In the genomic region with DNA sequence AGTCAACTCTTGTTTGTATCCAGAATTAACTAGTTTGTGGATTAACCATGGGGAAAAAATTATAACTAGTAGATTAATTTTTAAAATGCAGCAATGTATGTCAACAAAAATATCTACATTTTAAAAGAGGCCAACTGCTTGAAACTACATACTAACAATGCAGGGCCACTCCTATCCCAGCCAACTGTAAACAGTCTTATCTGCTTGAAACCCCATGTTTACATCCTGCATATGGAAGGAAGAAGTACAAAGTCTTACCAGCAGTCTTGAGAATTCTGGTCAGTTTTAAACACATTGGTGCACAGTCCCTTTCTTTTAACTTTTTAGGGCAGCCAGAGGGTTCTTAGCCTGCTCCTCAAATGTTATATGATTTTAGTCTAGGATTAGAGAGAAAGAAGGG, we compare ENCODE assay signal across 23 cellular contexts.
"Had no signal": no experiment of that assay in that cellular context is flagged by ENCODE, and none has a peak within 500 bp of the region (broad histone marks: within the 10 kb centered on the region; RNA-seq: fewer than 3 reads in every experiment).

No MANE protein-coding gene starts in this region.

- H3K27ac ChIP-seq: gastroesophageal sphincter, tibial nerve had no signal

- H3K4me3 ChIP-seq: gastroesophageal sphincter, tibial nerve had no signal

- H3K36me3 ChIP-seq: gastroesophageal sphincter, tibial nerve had no signal

- H3K27me3 Mint-ChIP-seq: central memory CD8-positive, alpha-beta T cell; natural killer cell treated with Interleukin-12 subunit alpha and Interleukin-12 subunit beta and Interleukin-15 and Interleukin-18, amount 100 ng/mL, for 72 hours had no signal

- H3K9me3 Mint-ChIP-seq: activated naive CD4-positive, alpha-beta T cell treated with anti-CD3 and anti-CD28 coated beads, Interleukin-2, amount 50 U/mL, for 72 hours; activated T-cell treated with anti-CD3 and anti-CD28 coated beads, Interleukin-2, amount 50 U/mL, for 72 hours; central memory CD8-positive, alpha-beta T cell had no signal

- H3K4me3 Mint-ChIP-seq: activated B cell treated with CpG ODN at 0.5 μM for 24 hours; activated CD8-positive, alpha-beta T cell treated with anti-CD3 and anti-CD28 coated beads, Interleukin-2, amount 10 ng/mL, durations not matched to agents 7 days and 5 days; activated T-cell treated with anti-CD3 and anti-CD28 coated beads, Interleukin-2, amount 50 U/mL, for 72 hours; central memory CD8-positive, alpha-beta T cell; immature natural killer cell; natural killer cell treated with Interleukin-12 subunit alpha and Interleukin-12 subunit beta and Interleukin-15 and Interleukin-18, amount 100 ng/mL, for 72 hours; T-helper 17 cell had no signal

- H3K27ac Mint-ChIP-seq: activated B cell treated with CpG ODN at 0.5 μM for 24 hours; activated CD8-positive, alpha-beta T cell treated with anti-CD3 and anti-CD28 coated beads, Interleukin-2, amount 10 ng/mL, durations not matched to agents 7 days and 5 days; activated naive CD4-positive, alpha-beta T cell treated with anti-CD3 and anti-CD28 coated beads, Interleukin-2, amount 50 U/mL, for 72 hours; activated T-cell treated with anti-CD3 and anti-CD28 coated beads, Interleukin-2, amount 50 U/mL, for 72 hours; immature natural killer cell; natural killer cell treated with Interleukin-12 subunit alpha and Interleukin-12 subunit beta and Interleukin-15 and Interleukin-18, amount 100 ng/mL, for 72 hours; T-helper 17 cell had no signal

- H3K36me3 Mint-ChIP-seq: activated naive CD4-positive, alpha-beta T cell treated with anti-CD3 and anti-CD28 coated beads, Interleukin-2, amount 50 U/mL, for 72 hours; immature natural killer cell; natural killer cell treated with Interleukin-12 subunit alpha and Interleukin-12 subunit beta and Interleukin-15 and Interleukin-18, amount 100 ng/mL, for 72 hours had no signal

- ATAC-seq: activated CD8-positive, alpha-beta T cell treated with anti-CD3 and anti-CD28 coated beads, Interleukin-2, amount 10 ng/mL, durations not matched to agents 7 days and 5 days; activated naive CD4-positive, alpha-beta T cell treated with anti-CD3 and anti-CD28 coated beads, Interleukin-2, amount 50 U/mL, for 72 hours; activated T-cell treated with anti-CD3 and anti-CD28 coated beads, Interleukin-2, amount 50 U/mL, for 72 hours; gastroesophageal sphincter; natural killer cell treated with Interleukin-12 subunit alpha and Interleukin-12 subunit beta and Interleukin-15 and Interleukin-18, amount 100 ng/mL, for 72 hours; right cardiac atrium; T-helper 17 cell had no signal

- FAIRE-seq: bronchial epithelial cell, endometrium, kidney had no signal

- H3K9me3 ChIP-seq: gastroesophageal sphincter, tibial nerve had no signal

- DNase-seq: activated B cell treated with CpG ODN at 0.5 μM for 24 hours; activated CD8-positive, alpha-beta T cell treated with anti-CD3 and anti-CD28 coated beads, Interleukin-2, amount 10 ng/mL, durations not matched to agents 7 days and 5 days; activated naive CD4-positive, alpha-beta T cell; activated T-cell treated with anti-CD3 and anti-CD28 coated beads for 4 hours; activated T-cell treated with anti-CD3 and anti-CD28 coated beads, Interleukin-2, amount 50 U/mL, for 72 hours; dermis blood vessel endothelial cell; effector CD4-positive, alpha-beta T cell; head of caudate nucleus; hypothalamus; immature natural killer cell; kidney; right cardiac atrium; stimulated activated CD4-positive, alpha-beta T cell treated with anti-CD3 and anti-CD28 coated beads, Interleukin-2, amount 100 ng/mL, for 48 hours; stimulated activated naive CD4-positive, alpha-beta T cell treated with Interleukin-2 at 50 U/mL for 16 hours; T-helper 17 cell; T1000 had no signal

- H3K4me1 ChIP-seq: gastroesophageal sphincter had no signal

- H3K4me1 Mint-ChIP-seq: activated B cell treated with CpG ODN at 0.5 μM for 24 hours; central memory CD8-positive, alpha-beta T cell; immature natural killer cell; T-helper 17 cell had no signal

- H3K27me3 ChIP-seq: gastroesophageal sphincter, tibial nerve had no signal
